ENCODE assay signal across 22 cellular contexts in genomic region chr14:43356984-43357545, GRCh38.
"Had no signal": no experiment of that assay in that cellular context is flagged by ENCODE, and none has a peak within 500 bp of the region (broad histone marks: within the 10 kb centered on the region; RNA-seq: fewer than 3 reads in every experiment).

No MANE protein-coding gene starts in this region.

- H3K27me3 ChIP-seq: dorsolateral prefrontal cortex, sigmoid colon, stomach, testis, upper lobe of left lung had no signal

- H3K79me2 ChIP-seq: parathyroid adenoma had no signal

- FAIRE-seq: colon, keratinocyte had no signal

- DNase-seq: activated CD4-positive, alpha-beta T cell treated with anti-CD3 and anti-CD28 coated beads, Interleukin-2, amount 10 ng/mL, durations not matched to agents 24 days and 14 days; activated CD8-positive, alpha-beta T cell treated with anti-CD3 and anti-CD28 coated beads for 36 hours; activated naive CD4-positive, alpha-beta T cell treated with anti-CD3 and anti-CD28 coated beads for 36 hours; activated T-cell treated with anti-CD3 and anti-CD28 coated beads, Interleukin-2, amount 50 U/mL, for 1 hour; caudate nucleus; dorsolateral prefrontal cortex; endodermal cell; foreskin melanocyte; hypothalamus; lower lobe of right lung; naive thymus-derived CD8-positive, alpha-beta T cell; sigmoid colon; stimulated activated CD4-positive, alpha-beta T cell treated with anti-CD3 and anti-CD28 coated beads, Interleukin-4, amount 100 ng/mL, for 24 hours; stomach; T1000; testis; upper lobe of left lung had no signal

- H3K9ac ChIP-seq: parathyroid adenoma had no signal

- ATAC-seq: activated CD8-positive, alpha-beta T cell treated with anti-CD3 and anti-CD28 coated beads for 36 hours; lower lobe of right lung; naive thymus-derived CD8-positive, alpha-beta T cell; stimulated activated effector memory CD8-positive, alpha-beta T cell treated with anti-CD3 and anti-CD28 coated beads, Interleukin-12 subunit alpha, Interleukin-12 subunit beta, amount 100 ng/mL, for 72 hours had no signal

- H3K36me3 ChIP-seq: lower lobe of right lung, sigmoid colon, stomach, upper lobe of left lung had no signal

- H3K4me1 ChIP-seq: lower lobe of right lung, parathyroid adenoma, sigmoid colon, stomach, testis, upper lobe of left lung had no signal

- H3K9me3 ChIP-seq: lower lobe of right lung, sigmoid colon, testis, upper lobe of left lung had no signal

- H2AFZ ChIP-seq: parathyroid adenoma had no signal

- H3K4me3 ChIP-seq: dorsolateral prefrontal cortex, lower lobe of right lung, sigmoid colon, stomach, testis, upper lobe of left lung had no signal

- H3K27ac ChIP-seq: dorsolateral prefrontal cortex, epithelial cell of prostate, lower lobe of right lung, parathyroid adenoma, sigmoid colon, stomach, testis, upper lobe of left lung had no signal
